ENCODE assay signal across 8 cellular contexts in the genomic region with DNA sequence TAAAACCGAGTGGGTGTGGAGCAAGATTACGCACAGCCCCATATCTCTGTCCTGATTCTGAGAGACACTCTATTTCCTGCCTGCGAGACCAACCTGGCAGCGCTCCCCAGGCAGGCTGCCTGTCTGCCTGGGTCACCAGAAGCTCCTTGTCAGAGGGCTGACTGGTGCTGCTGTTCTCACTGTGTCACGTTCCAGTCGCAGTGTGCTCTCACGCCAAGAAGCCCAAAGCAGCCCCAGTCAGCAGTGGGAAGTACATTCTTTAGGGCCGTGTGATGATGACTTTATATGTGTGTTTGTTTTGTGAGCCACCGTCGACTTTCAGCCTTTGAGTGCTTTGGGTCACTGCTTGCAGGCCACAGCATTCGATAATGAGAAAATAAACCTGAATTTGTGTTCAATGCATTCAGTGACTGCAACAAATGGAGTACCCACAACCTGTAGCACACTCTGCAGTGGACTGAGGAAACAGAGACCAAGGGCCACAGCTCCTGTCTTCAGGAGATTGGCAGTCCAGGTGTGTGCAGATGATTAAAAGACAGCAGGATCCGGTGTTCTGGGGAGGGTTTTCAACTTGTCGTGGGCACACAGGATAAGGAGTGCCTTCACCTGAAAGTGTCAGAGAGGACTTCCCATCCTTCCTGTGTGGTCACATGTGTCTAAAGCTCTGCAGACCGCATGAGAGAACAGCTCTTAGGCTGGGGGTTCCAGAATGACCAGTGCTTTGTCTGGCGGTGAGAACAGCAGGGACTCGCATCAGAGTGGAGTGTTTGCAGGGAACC.
DNase-seq lines count a peak whose midpoint lies in the region; ATAC-seq lines count a peak whose summit lies in the region.

No MANE protein-coding gene starts in this region.

- H3K4me1 ChIP-seq in effector memory CD4-positive, alpha-beta T cell (ENCODE audit: control insufficient read depth, insufficient read depth, low read length, poor library complexity, severe bottlenecking): peaks cover 13% of the 10 kb centered on the region

- H3K4me3 ChIP-seq in effector memory CD4-positive, alpha-beta T cell (ENCODE audit: insufficient read depth, low read depth, low read length, poor library complexity, severe bottlenecking): no peak overlapping the region

- no peak for ATAC-seq in HG03175 (IDR thresholded peaks at IDR 0.05; ENCODE audit: unreplicated experiment)

- H3K36me3 ChIP-seq in effector memory CD4-positive, alpha-beta T cell (ENCODE audit: control insufficient read depth, insufficient read depth, low read length): no peaks in the 10 kb centered on the region

- H3K27ac ChIP-seq in effector memory CD4-positive, alpha-beta T cell (ENCODE audit: insufficient read depth, low read length, poor library complexity, severe bottlenecking): no peak overlapping the region

- peaks cover 34% of the 10 kb centered on the region for H3K27me3 ChIP-seq in effector memory CD4-positive, alpha-beta T cell (replicated peaks; ENCODE audit: control insufficient read depth, insufficient read depth, low read length, poor library complexity, severe bottlenecking)

- no peaks in the 10 kb centered on the region for H3K9me3 ChIP-seq in effector memory CD4-positive, alpha-beta T cell (ENCODE audit: control insufficient read depth, low read length)

- DNase-seq in NCI-H2029 (lab: John Stamatoyannopoulos, UW): peak; percentile 22
- DNase-seq in NCI-H2029 treated with DMSO at 0.1 percent for 48 hours (lab: John Stamatoyannopoulos, UW): no peak
- peak; percentile 66 for DNase-seq in activated CD4-positive, alpha-beta T cell treated with anti-CD3 and anti-CD28 coated beads for 48 hours
- peak; percentile 73 for DNase-seq in glomerular visceral epithelial cell (ENCODE audit: extremely low spot score)
- DNase-seq in stimulated activated naive CD4-positive, alpha-beta T cell treated with Interleukin-2 at 50 U/mL for 16 hours (lab: John Stamatoyannopoulos, UW): peak; percentile 23
- no peak for DNase-seq in effector memory CD4-positive, alpha-beta T cell
- DNase-seq in iPS-NIHi7 (ENCODE audit: extremely low spot score): no peak

Comparison
In these comparisons a context has a peak if more than half of its experiments do, and no peak if none do; other contexts are left out.
1. DNase-seq: peak in NCI-H2029 (single experiment), activated CD4-positive, alpha-beta T cell treated with anti-CD3 and anti-CD28 coated beads for 48 hours (single experiment), glomerular visceral epithelial cell (single experiment) and stimulated activated naive CD4-positive, alpha-beta T cell treated with Interleukin-2 at 50 U/mL for 16 hours (single experiment); none in NCI-H2029 treated with DMSO at 0.1 percent for 48 hours (single experiment), effector memory CD4-positive, alpha-beta T cell (0 of 3) and iPS-NIHi7 (single experiment).